Comparison of ENCODE assay signal across 15 cellular contexts in the genomic region with DNA sequence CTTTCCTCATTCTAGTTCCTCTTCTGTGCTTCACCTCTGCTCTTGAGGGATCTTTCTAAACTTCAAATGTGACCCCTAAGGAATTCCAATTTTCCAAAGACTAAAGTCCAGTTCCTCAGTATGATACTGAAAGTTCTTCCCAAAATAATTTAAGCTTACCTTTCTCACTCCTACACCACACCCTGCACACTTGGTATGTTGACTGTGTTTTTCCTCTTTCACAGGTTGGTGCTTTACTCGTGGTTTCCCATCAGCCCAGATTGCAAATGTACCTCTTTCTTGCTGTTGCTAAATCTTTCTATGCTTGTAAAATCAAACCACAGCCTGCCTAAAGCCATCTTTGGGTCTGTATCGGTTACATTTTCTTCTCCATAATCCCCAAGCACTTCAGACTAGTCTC. TPM values are rescaled to one million over a fixed set of nuclear protein-coding genes. Genes with fewer than 3 reads are reported as not detected.
DNase-seq lines count a peak whose midpoint lies in the region; ATAC-seq, FAIRE-seq and TF ChIP-seq lines count a peak whose summit lies in the region.
"Had no signal": no experiment of that assay in that cellular context is flagged by ENCODE, and none has a peak within 500 bp of the region (broad histone marks: within the 10 kb centered on the region; RNA-seq: fewer than 3 reads in every experiment).

No MANE protein-coding gene starts in this region.

- RAD21 ChIA-PET in GM12878 (lab: Charles Lee; ENCODE audit: unreplicated experiment): interaction anchor here (0.9 to 1.6 kb wide), 4 partner anchors 11 to 27 kb away, joined by 3 to 5 read pairs (median 4); no protein-coding TSS in a partner anchor

- ATAC-seq in GM12878 (peak; percentile 48), GM19463 (IDR thresholded peaks at IDR 0.05; ENCODE audit: unreplicated experiment) (no peak), HG02642 (IDR thresholded peaks at IDR 0.05; ENCODE audit: poor library complexity, unreplicated experiment) (no peak)

- SMC1A ChIA-PET in GM12878 (lab: Charles Lee; ENCODE audit: uncharacterized antibody, unreplicated experiment): interaction anchor here (1.0 to 2.0 kb wide), 7 partner anchors 9 to 133 kb away, joined by 3 to 12 read pairs (median 3); no protein-coding TSS in a partner anchor

- TF ChIP-seq EP300 in GM12878 (IDR thresholded peaks at IDR 0.05; ENCODE audit: borderline replicate concordance in 1 of 2, control insufficient read depth in 1 of 2, low read depth in 2 of 2, low read length in 2 of 2): no peak

- H3K36me3 ChIP-seq in GM12878 (ENCODE audit: control insufficient read depth in 2 of 2, insufficient read depth in 2 of 2, low read length in 1 of 2) (no peaks in the 10 kb centered on the region), smooth muscle cell (ENCODE audit: low read depth) (no peaks in the 10 kb centered on the region)

- H3K9me3 ChIP-seq in GM12878 (replicated peaks; ENCODE audit: control insufficient read depth, insufficient read depth, low read length) (no peaks in the 10 kb centered on the region), smooth muscle cell (replicated peaks; ENCODE audit: low read depth) (no peaks in the 10 kb centered on the region)
- H3K9me3 ChIP-seq: SK-N-SH had no signal

- DNase-seq in H54 (ENCODE audit: insufficient read length, low spot score) (no peak), NOMO-1 (lab: John Stamatoyannopoulos, UW; ENCODE audit: unreplicated experiment in 2 of 2) (peak; percentile 56 to 84), GM12878 (ENCODE audit: low read depth, low spot score) (no peak), smooth muscle cell (lab: John Stamatoyannopoulos, UW; ENCODE audit: unreplicated experiment) (no peak), HuH-7.5 (ENCODE audit: low spot score) (no peak)
- DNase-seq: Calu3; CD4-positive, CD25-positive, alpha-beta regulatory T cell; Kasumi-1; NCI-H187; NCI-H345; NCI-H526 treated with DMSO at 0.1 percent for 48 hours; SK-N-SH had no signal

- H2AFZ ChIP-seq in GM12878 (ENCODE audit: control insufficient read depth, low read depth, low read length): no peak overlapping the region
- H2AFZ ChIP-seq in smooth muscle cell (ENCODE audit: low read depth): peak overlapping the region; percentile 15

- 5% methylated on average over 2 of the region's 2 CpGs for WGBS in GM12878 (ENCODE audit: insufficient coverage, insufficient replicate concordance, low lambda C conversion rate, missing lambda C conversion rate)
- 28% methylated on average over 2 of the region's 2 CpGs for WGBS in smooth muscle cell (ENCODE audit: low lambda C conversion rate)

- H3K79me2 ChIP-seq in GM12878 (ENCODE audit: control insufficient read depth, insufficient read depth, low read length) (no peaks in the 10 kb centered on the region), smooth muscle cell (ENCODE audit: low read depth) (no peaks in the 10 kb centered on the region)

- no TSS peak for BruUV-seq in GM12878 (replicated peaks; lab: Mats Ljungman, UMichigan)

- intact Hi-C loops in GM12878 (cut with micrococcal nuclease; ENCODE audit: unreplicated experiment): no loop called here

- H3K9ac ChIP-seq in GM12878 (ENCODE audit: control insufficient read depth, insufficient read depth, low read length) (no peak overlapping the region), smooth muscle cell (ENCODE audit: low read depth) (no peak overlapping the region)
- H3K9ac ChIP-seq: SK-N-SH had no signal

- H3K27ac ChIP-seq in GM12878 (ENCODE audit: control insufficient read depth, insufficient read depth) (no peak overlapping the region), smooth muscle cell (ENCODE audit: low read depth) (no peak overlapping the region)

- TF ChIP-seq CTCF in GM12878 (IDR thresholded peaks at IDR 0.05 in 2 of 3, conservative IDR thresholded peaks at IDR 0.05 in 1 of 3; ENCODE audit: control insufficient read depth in 2 of 3, extremely low read depth in 1 of 3, insufficient read depth in 1 of 3, low read depth in 3 of 3, low read length in 3 of 3) (no peak), smooth muscle cell (IDR thresholded peaks at IDR 0.05; ENCODE audit: borderline replicate concordance, insufficient read depth, poor library complexity, severe bottlenecking) (no peak)

- FAIRE-seq in H54 (lab: Jason Lieb, UNC): peak; percentile 78
- FAIRE-seq in GM12878 (lab: Jason Lieb, UNC): no peak

- H4K20me1 ChIP-seq in GM12878 (ENCODE audit: control insufficient read depth, insufficient read depth) (no peaks in the 10 kb centered on the region), smooth muscle cell (ENCODE audit: low read depth) (no peaks in the 10 kb centered on the region)

- H3K4me2 ChIP-seq in GM12878 (ENCODE audit: control insufficient read depth, insufficient read depth) (no peak overlapping the region), smooth muscle cell (peak overlapping the region; percentile 6)
- H3K4me2 ChIP-seq: SK-N-SH had no signal

- H3K4me3 ChIP-seq in GM12878 (no peak overlapping the region), smooth muscle cell (no peak overlapping the region)

- H3K4me1 ChIP-seq in GM12878 (ENCODE audit: control insufficient read depth, insufficient read depth, low read length) (no peaks in the 10 kb centered on the region), smooth muscle cell (ENCODE audit: low read depth) (no peaks in the 10 kb centered on the region)

- no peak for TF ChIP-seq RAD21 in GM12878 (IDR thresholded peaks at IDR 0.05; ENCODE audit: insufficient read depth, low read depth, low read length)

- in situ Hi-C loops in GM12878 (cut with MboI): no loop called here

- H3K27me3 ChIP-seq in GM12878 (replicated peaks in 1 of 2; ENCODE audit: control insufficient read depth in 2 of 2, insufficient read depth in 2 of 2, low read length in 1 of 2): no peaks in the 10 kb centered on the region
- H3K27me3 ChIP-seq in smooth muscle cell (ENCODE audit: low read depth): no peaks in the 10 kb centered on the region

- CTCF ChIA-PET in GM12878 (lab: Yijun Ruan, JAX): interaction anchor here (0.9 to 2.0 kb wide), 3 partner anchors 27 to 63 kb away, joined by 4 to 7 read pairs (median 6); no protein-coding TSS in a partner anchor

- POLR2A ChIA-PET in GM12878 (lab: Charles Lee): interaction anchor here (1.5 kb wide), 1 partner anchor 12 kb away, joined by 4 read pairs; no protein-coding TSS in a partner anchor

- H3F3A ChIP-seq in smooth muscle cell (ENCODE audit: low read depth): no peaks in the 10 kb centered on the region

- no peak for TF ChIP-seq POLR2A in H54 (IDR thresholded peaks at IDR 0.05; ENCODE audit: low read depth, low read length)
- TF ChIP-seq POLR2A in GM12878 (IDR thresholded peaks at IDR 0.05; ENCODE audit: low read depth, low read length): no peak

TF ChIP-seq in GM12878, 131 proteins besides CTCF, POLR2A, EP300 and RAD21 (continues in another document):
- TF ChIP-seq POLR2AphosphoS5 (IDR thresholded peaks at IDR 0.05; ENCODE audit: low read length): no peak

RNA-seq across cellular contexts. Expression of a gene that starts 30.5 kb away (rescaled TPM):
- 20.9 and 22.7 TPM in 2 replicates for total RNA-seq in GM12878 (2013; cell fraction: nucleolus; rRNA removed)
- total RNA-seq in GM12878 (2014; rRNA removed) (3.6 and 5.4 TPM in 2 replicates), GM12878 (2014; rRNA removed; fragmentation: Illumina TruSeq; extraction: Trizol) (4.3 and 4.9 TPM in 2 replicates), GM12878 (2021) (3.2 and 3.6 TPM in 2 replicates), smooth muscle cell (0.13 and 0.45 TPM in 2 replicates)
- 0.56 TPM for polyA plus RNA-seq in GM12878 (2011; ENCODE audit: low read depth)
- polyA plus RNA-seq in GM12878 (2011; rRNA removed) (26.6 and 31.7 TPM in 2 replicates), GM12878 (2014; fragmentation: Illumina TruSeq; extraction: Trizol) (4.9 and 11.1 TPM in 2 replicates), GM12878 (2014; fragmentation: Nextera tagmentation; extraction: Ambion mirVana) (1 to 10 TPM; 3.2 to 3.6 TPM), GM12878 (2014; rRNA removed) (3.7 and 4.6 TPM in 2 replicates), GM12878 (2016; fragmentation: Nextera tagmentation; extraction: Ambion mirVana) (1 to 10 TPM; 4.2 to 4.4 TPM), smooth muscle cell (0.40 TPM in 1 of 2 replicates, not detected in the other)
- polyA plus RNA-seq in GM12878 (2011; cell fraction: cytosol; rRNA removed): 10.6 and 11.5 TPM in 2 replicates
- polyA plus RNA-seq in GM12878 (2011; cell fraction: nucleus; rRNA removed): 7.1 and 8.4 TPM in 2 replicates
- 0.30 and 0.69 TPM in 2 replicates for polyA plus RNA-seq in GM12878 (2012)
- 13.3 and 15.7 TPM in 2 replicates for polyA minus RNA-seq in GM12878 (2011; rRNA and poly(A)+ RNA removed)
- polyA minus RNA-seq in GM12878 (2011; cell fraction: cytosol; rRNA and poly(A)+ RNA removed): 4.3 and 4.6 TPM in 2 replicates
- polyA minus RNA-seq in GM12878 (2011; cell fraction: nucleus; rRNA and poly(A)+ RNA removed): 6.8 and 13.8 TPM in 2 replicates
- total RNA-seq: CD4-positive, CD25-positive, alpha-beta regulatory T cell; T-helper 1 cell treated with Interleukin-12 subunit alpha and Interleukin-12 subunit beta and Interleukin-4 antibody, amounts not matched to agents 30 ng/mL and 1 ng/mL, for 36 hours had no signal
- polyA plus RNA-seq: CD4-positive, CD25-positive, alpha-beta regulatory T cell had no signal

RNA-seq across cellular contexts. Expression of a gene that starts 35.2 kb away (rescaled TPM):
- 11.7 and 14.1 TPM in 2 replicates for total RNA-seq in GM12878 (2013; cell fraction: nucleolus; rRNA removed)
- total RNA-seq in GM12878 (2014; rRNA removed) (9.3 and 11.1 TPM in 2 replicates), GM12878 (2014; rRNA removed; fragmentation: Illumina TruSeq; extraction: Trizol) (8.0 and 8.6 TPM in 2 replicates), GM12878 (2021) (8.9 and 10.7 TPM in 2 replicates), smooth muscle cell (25.5 and 30.5 TPM in 2 replicates)
- polyA plus RNA-seq in GM12878 (2011; ENCODE audit: low read depth): 0.18 TPM
- polyA plus RNA-seq in GM12878 (2011; rRNA removed) (22.8 and 32.2 TPM in 2 replicates), GM12878 (2014; fragmentation: Illumina TruSeq; extraction: Trizol) (13.0 and 16.8 TPM in 2 replicates), GM12878 (2014; fragmentation: Nextera tagmentation; extraction: Ambion mirVana) (1 to 10 TPM; 3.4 to 3.9 TPM), GM12878 (2014; rRNA removed) (5.5 and 8.2 TPM in 2 replicates), GM12878 (2016; fragmentation: Nextera tagmentation; extraction: Ambion mirVana) (1 to 10 TPM; 8.0 to 8.8 TPM), smooth muscle cell (3.8 and 6.2 TPM in 2 replicates)
- polyA plus RNA-seq in GM12878 (2011; cell fraction: cytosol; rRNA removed): 10.9 and 15.2 TPM in 2 replicates
- polyA plus RNA-seq in GM12878 (2011; cell fraction: nucleus; rRNA removed): 29.3 and 40.5 TPM in 2 replicates
- polyA plus RNA-seq in GM12878 (2012): 0.25 and 0.27 TPM in 2 replicates
- 23.0 and 31.7 TPM in 2 replicates for polyA minus RNA-seq in GM12878 (2011; rRNA and poly(A)+ RNA removed)
- polyA minus RNA-seq in GM12878 (2011; cell fraction: cytosol; rRNA and poly(A)+ RNA removed): 3.7 and 5.6 TPM in 2 replicates
- polyA minus RNA-seq in GM12878 (2011; cell fraction: nucleus; rRNA and poly(A)+ RNA removed): 17.3 and 24.4 TPM in 2 replicates

Comparison
In these comparisons a context has a peak if more than half of its experiments do, and no peak if none do; other contexts are left out.
1. DNase-seq: peak in NOMO-1 (2 of 2); none in H54 (single experiment), GM12878 (single experiment), smooth muscle cell (single experiment) and HuH-7.5 (single experiment).